In the genomic region with DNA sequence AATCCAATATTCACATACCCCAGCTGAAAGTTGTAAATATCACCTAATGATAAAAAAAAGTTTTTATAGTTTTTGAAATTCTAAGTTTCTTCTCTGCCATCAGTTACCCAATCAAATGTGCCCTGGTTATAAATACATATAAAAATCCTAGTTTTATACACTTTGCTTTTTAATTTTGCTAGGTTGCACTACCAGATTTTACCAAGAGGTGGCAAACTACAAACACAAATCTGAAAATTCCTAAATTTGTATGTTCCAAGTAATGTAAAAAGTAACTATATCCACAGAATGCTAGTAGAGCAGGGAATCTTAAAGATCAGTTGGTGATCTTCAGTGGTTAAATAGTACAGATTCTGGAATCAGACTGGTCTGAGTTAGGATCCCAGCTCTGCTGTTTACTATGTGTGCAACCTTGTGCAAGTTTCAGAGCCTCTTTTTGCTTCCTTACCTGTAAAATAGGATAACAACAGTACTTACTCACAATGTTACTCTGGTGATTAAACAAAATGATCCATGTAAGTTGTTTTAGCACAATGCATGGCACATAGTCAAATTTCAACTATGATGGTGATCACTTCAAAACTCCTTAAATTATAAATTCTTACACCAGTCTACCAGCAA, we compare ENCODE assay signal across 8 cellular contexts. TPM values are rescaled to one million over a fixed set of nuclear protein-coding genes. Genes with fewer than 3 reads are reported as not detected.
DNase-seq lines count a peak whose midpoint lies in the region; ATAC-seq and TF ChIP-seq lines count a peak whose summit lies in the region.

No MANE protein-coding gene starts in this region.

- no peaks in the 10 kb centered on the region for H3K27me3 Mint-ChIP-seq in CD8-positive, alpha-beta T cell (ENCODE audit: low read depth)
- no peaks in the 10 kb centered on the region for H3K27me3 Mint-ChIP-seq in activated T-cell treated with anti-CD3 and anti-CD28 coated beads, Interleukin-2, amount 50 U/mL, for 4 hours (ENCODE audit: low read depth)

- POLR2A ChIA-PET in CD8-positive, alpha-beta T cell (lab: Charles Lee) = no interaction called here

- ATAC-seq in CD8-positive, alpha-beta T cell = peak; percentile 56
- ATAC-seq in body of pancreas (no peak), lower lobe of right lung (no peak), HG02571 (IDR thresholded peaks at IDR 0.05; ENCODE audit: unreplicated experiment) (no peak), HG03565 (IDR thresholded peaks at IDR 0.05; ENCODE audit: unreplicated experiment) (no peak)
- ATAC-seq in activated T-cell treated with anti-CD3 and anti-CD28 coated beads, Interleukin-2, amount 50 U/mL, for 4 hours = no peak

- H3K9me3 Mint-ChIP-seq in CD8-positive, alpha-beta T cell = no peaks in the 10 kb centered on the region
- no peaks in the 10 kb centered on the region for H3K9me3 Mint-ChIP-seq in activated T-cell treated with anti-CD3 and anti-CD28 coated beads, Interleukin-2, amount 50 U/mL, for 4 hours

- peaks cover 30% of the 10 kb centered on the region for H3K36me3 Mint-ChIP-seq in CD8-positive, alpha-beta T cell
- peaks cover 13% of the 10 kb centered on the region for H3K36me3 Mint-ChIP-seq in activated T-cell treated with anti-CD3 and anti-CD28 coated beads, Interleukin-2, amount 50 U/mL, for 4 hours (ENCODE audit: insufficient read depth)

- peaks cover 7% of the 10 kb centered on the region for H3K4me1 ChIP-seq in CD8-positive, alpha-beta T cell (ENCODE audit: insufficient read depth, low read length)
- peaks cover 12% of the 10 kb centered on the region for H3K4me1 ChIP-seq in body of pancreas
- peaks cover 15% of the 10 kb centered on the region for H3K4me1 ChIP-seq in lower lobe of right lung

- DNase-seq in CD8-positive, alpha-beta T cell = no peak
- DNase-seq in HT1080 (ENCODE audit: low read depth) (peak; percentile 11), body of pancreas (no peak), lower lobe of right lung (no peak), T1000 (lab: John Stamatoyannopoulos, UW) (no peak)
- DNase-seq in activated T-cell treated with anti-CD3 and anti-CD28 coated beads, Interleukin-2, amount 50 U/mL, for 4 hours = no peak

- H3K27me3 ChIP-seq in CD8-positive, alpha-beta T cell (ENCODE audit: insufficient read depth, low read length) = no peaks in the 10 kb centered on the region
- H3K27me3 ChIP-seq in body of pancreas = no peaks in the 10 kb centered on the region
- H3K27me3 ChIP-seq in lower lobe of right lung (ENCODE audit: low read depth) = no peaks in the 10 kb centered on the region

- H3K9me3 ChIP-seq in CD8-positive, alpha-beta T cell (ENCODE audit: low read length) = no peaks in the 10 kb centered on the region
- H3K9me3 ChIP-seq in body of pancreas (no peaks in the 10 kb centered on the region), lower lobe of right lung (no peaks in the 10 kb centered on the region)

- peak overlapping the region; percentile 37 for H3K27ac Mint-ChIP-seq in CD8-positive, alpha-beta T cell

- no peak overlapping the region for H3K27ac ChIP-seq in CD8-positive, alpha-beta T cell (ENCODE audit: low read depth, low read length)
- H3K27ac ChIP-seq in body of pancreas (no peak overlapping the region), lower lobe of right lung (no peak overlapping the region)

- peak; percentile 100 for TF ChIP-seq CTCF in CD8-positive, alpha-beta T cell (IDR thresholded peaks at IDR 0.05)
- peak; percentile 56 to 93 (median 72) for TF ChIP-seq CTCF in body of pancreas (IDR thresholded peaks at IDR 0.05)
- peak; percentile 78 for TF ChIP-seq CTCF in lower lobe of right lung (IDR thresholded peaks at IDR 0.05)

- H3K4me3 Mint-ChIP-seq in CD8-positive, alpha-beta T cell = no peak overlapping the region
- H3K4me3 Mint-ChIP-seq in activated T-cell treated with anti-CD3 and anti-CD28 coated beads, Interleukin-2, amount 50 U/mL, for 4 hours = no peak overlapping the region

- intact Hi-C loops in CD8-positive, alpha-beta T cell (cut with DNase I, micrococcal nuclease) = loop anchor here (1.0 kb wide), 3 partner anchors 11 to 233 kb away; partner anchors contain the start of genes AP4E1 (in 2 of the 2) and TRPM7 (in 2 of the 2)
- intact Hi-C loops in body of pancreas (cut with DNase I) (loop anchor here (5.0 kb wide), 1 partner anchor 207 kb away; no protein-coding TSS in a partner anchor), lower lobe of right lung (cut with DNase I) (no loop called here)

- CTCF ChIA-PET in CD8-positive, alpha-beta T cell (lab: Charles Lee) = interaction anchor here (0.6 to 3.3 kb wide), 17 partner anchors 9 to 234 kb away, joined by 3 to 26 read pairs (median 3); no protein-coding TSS in a partner anchor

- TF ChIP-seq POLR2A in body of pancreas (IDR thresholded peaks at IDR 0.05) = no peak

- no peaks in the 10 kb centered on the region for H3K36me3 ChIP-seq in CD8-positive, alpha-beta T cell (ENCODE audit: insufficient read depth, low read length)
- H3K36me3 ChIP-seq in body of pancreas (replicated peaks in 1 of 2; ENCODE audit: insufficient read depth in 1 of 2, low read depth in 2 of 2) (no peaks in the 10 kb centered on the region), lower lobe of right lung (peaks cover 14% of the 10 kb centered on the region)

- no peak overlapping the region for H3K4me3 ChIP-seq in CD8-positive, alpha-beta T cell (ENCODE audit: low read depth, low read length)
- no peak overlapping the region for H3K4me3 ChIP-seq in body of pancreas
- H3K4me3 ChIP-seq in lower lobe of right lung = no peak overlapping the region

- peaks cover 49% of the 10 kb centered on the region for H3K4me1 Mint-ChIP-seq in CD8-positive, alpha-beta T cell (ENCODE audit: low read depth)
- H3K4me1 Mint-ChIP-seq in activated T-cell treated with anti-CD3 and anti-CD28 coated beads, Interleukin-2, amount 50 U/mL, for 4 hours (ENCODE audit: low read depth) = peaks cover 16% of the 10 kb centered on the region

RNA-seq across cellular contexts. Expression of gene TRPM7, which starts 11.0 kb away (rescaled TPM):
- 10 to 100 TPM; 29.5 to 30.3 TPM for total RNA-seq in CD8-positive, alpha-beta T cell
- total RNA-seq in HT1080 (2014; rRNA removed; shearing (Covaris generic)) = 15.2 and 16.9 TPM in 2 replicates
- polyA plus RNA-seq in HT1080 (2015; cell fraction: cytosol; rRNA removed) = 11.9 and 21.4 TPM in 2 replicates
- 39.0 and 39.4 TPM in 2 replicates for polyA plus RNA-seq in HT1080 (2015; cell fraction: nucleus; rRNA removed)
- 10 to 100 TPM; 40.9 to 43.3 TPM for total RNA-seq in body of pancreas
- 47.3 TPM for total RNA-seq in lower lobe of right lung
- total RNA-seq in activated T-cell treated with anti-CD3 and anti-CD28 coated beads, Interleukin-2, amount 50 U/mL, for 4 hours = 10 to 100 TPM; 42.5 to 46.4 (median 42.6) TPM
